19 cellular contexts compared by ENCODE assay signal in the genomic region with DNA sequence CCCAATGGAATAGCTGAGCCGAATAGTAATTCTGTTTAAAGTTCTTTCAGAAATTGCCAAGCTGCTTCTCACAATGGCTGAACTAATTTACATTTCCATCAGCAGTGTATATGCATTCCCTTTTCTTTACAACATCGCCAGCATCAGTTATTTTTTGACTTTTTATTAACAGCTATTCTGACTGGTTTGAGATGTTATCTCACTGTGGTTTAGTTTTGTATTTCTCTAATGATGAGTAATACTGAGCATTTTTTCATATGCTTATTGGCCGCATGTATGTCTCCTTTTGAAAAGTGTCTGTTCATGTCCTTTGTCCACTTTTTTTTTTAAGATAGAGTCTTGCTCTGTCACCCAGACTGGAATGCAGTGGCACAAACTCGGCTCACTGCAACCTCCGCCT.
"Had no signal": no experiment of that assay in that cellular context is flagged by ENCODE, and none has a peak within 500 bp of the region (broad histone marks: within the 10 kb centered on the region; RNA-seq: fewer than 3 reads in every experiment).

No MANE protein-coding gene starts in this region.

- H3K9me3 ChIP-seq: right atrium auricular region had no signal

- H3K27me3 ChIP-seq: right atrium auricular region had no signal

- DNase-seq: activated CD4-positive, alpha-beta T cell treated with anti-CD3 and anti-CD28 coated beads for 4 hours; activated CD8-positive, alpha-beta memory T cell treated with anti-CD3 and anti-CD28 coated beads, Interleukin-2, amount 50 U/mL, for 48 hours; activated CD8-positive, alpha-beta T cell treated with anti-CD3 and anti-CD28 coated beads, Interleukin-2, amount 10 ng/mL, durations not matched to agents 7 days and 5 days; activated naive CD4-positive, alpha-beta T cell treated with Interleukin-2 at 50 U/mL for 16 hours; central memory CD4-positive, alpha-beta T cell; effector CD8-positive, alpha-beta T cell; foreskin melanocyte; head of caudate nucleus; nucleus accumbens; small intestine; stimulated activated CD4-positive, alpha-beta T cell treated with anti-CD3 and anti-CD28 coated beads, Interleukin-4, amount 100 ng/mL, for 24 hours; stimulated activated naive CD4-positive, alpha-beta T cell treated with Interleukin-2 at 50 U/mL for 16 hours; T-helper 17 cell; WERI-Rb-1 had no signal

- ATAC-seq: activated CD8-positive, alpha-beta T cell treated with anti-CD3 and anti-CD28 coated beads, Interleukin-2, amount 10 ng/mL, durations not matched to agents 7 days and 5 days; activated T-helper 17 cell treated with anti-CD3 and anti-CD28 coated beads, Interleukin-2, amount 50 U/mL, for 72 hours; T-helper 17 cell had no signal

- H3K4me1 ChIP-seq: right atrium auricular region had no signal

- H3K4me3 Mint-ChIP-seq: activated CD8-positive, alpha-beta T cell treated with anti-CD3 and anti-CD28 coated beads, Interleukin-2, amount 10 ng/mL, durations not matched to agents 7 days and 5 days; activated T-helper 17 cell treated with anti-CD3 and anti-CD28 coated beads, Interleukin-2, amount 50 U/mL, for 72 hours; nephron; T-helper 17 cell; type B pancreatic cell had no signal

- H3K4me1 Mint-ChIP-seq: activated T-helper 17 cell treated with anti-CD3 and anti-CD28 coated beads, Interleukin-2, amount 50 U/mL, for 72 hours; nephron had no signal

- FAIRE-seq: small intestine had no signal

- H3K27ac ChIP-seq: right atrium auricular region, WERI-Rb-1 had no signal

- H3K27ac Mint-ChIP-seq: activated CD8-positive, alpha-beta T cell treated with anti-CD3 and anti-CD28 coated beads, Interleukin-2, amount 10 ng/mL, durations not matched to agents 7 days and 5 days; activated T-helper 17 cell treated with anti-CD3 and anti-CD28 coated beads, Interleukin-2, amount 50 U/mL, for 72 hours; nephron; T-helper 17 cell; type B pancreatic cell had no signal

- H3K4me3 ChIP-seq: right atrium auricular region had no signal

- H3K27me3 Mint-ChIP-seq: activated T-helper 17 cell treated with anti-CD3 and anti-CD28 coated beads, Interleukin-2, amount 50 U/mL, for 72 hours; progenitor cell of endocrine pancreas; T-helper 17 cell; type B pancreatic cell had no signal

- H3K9me3 Mint-ChIP-seq: activated T-helper 17 cell treated with anti-CD3 and anti-CD28 coated beads, Interleukin-2, amount 50 U/mL, for 72 hours; nephron; type B pancreatic cell had no signal
